In genomic region chr6:31156647-31157046, GRCh38 we compare ENCODE assay signal across 12 cellular contexts. TPM values are rescaled to one million over a fixed set of nuclear protein-coding genes. Genes with fewer than 3 reads are reported as not detected.
DNase-seq lines count a peak whose midpoint lies in the region; ATAC-seq and TF ChIP-seq lines count a peak whose summit lies in the region.
"Had no signal": no experiment of that assay in that cellular context is flagged by ENCODE, and none has a peak within 500 bp of the region (broad histone marks: within the 10 kb centered on the region; RNA-seq: fewer than 3 reads in every experiment).

No MANE protein-coding gene starts in this region.

- no peak for DNase-seq in activated CD8-positive, alpha-beta memory T cell treated with anti-CD3 and anti-CD28 coated beads, Interleukin-2, amount 10 ng/mL, durations not matched to agents 7 days and 5 days
- no peak for DNase-seq in activated CD8-positive, alpha-beta memory T cell treated with anti-CD3 and anti-CD28 coated beads, Interleukin-2, amount 50 U/mL, for 48 hours
- DNase-seq in activated T-helper 2 cell treated with anti-CD3 and anti-CD28 coated beads, Interferon-gamma antibody, Interleukin-2, Interleukin-4, amounts not matched to agents 10 μg/mL and 5 μg/mL and 100 μg/mL, durations not matched to agents 14 hours and 24 hours and 36 hours (ENCODE audit: low spot score), result no peak
- DNase-seq in nephron progenitor cell (no peak), NCI-H526 (lab: John Stamatoyannopoulos, UW) (no peak), NCI-H1417 treated with DMSO at 0.1 percent for 48 hours (lab: John Stamatoyannopoulos, UW) (no peak)
- DNase-seq: pancreas had no signal

- no peak for ATAC-seq in activated CD8-positive, alpha-beta memory T cell treated with anti-CD3 and anti-CD28 coated beads, Interleukin-2, amount 10 ng/mL, durations not matched to agents 7 days and 5 days
- no peak for ATAC-seq in GM18873 (IDR thresholded peaks at IDR 0.05; ENCODE audit: low FRiP score, unreplicated experiment)
- ATAC-seq: pancreas had no signal

- H3K9me3 ChIP-seq in KOPT-K1 (ENCODE audit: insufficient read depth, low read length, poor library complexity, severe bottlenecking), result no peaks in the 10 kb centered on the region
- H3K9me3 ChIP-seq: pancreas, suprapubic skin had no signal

- intact Hi-C loops in activated T-helper 2 cell treated with anti-CD3 and anti-CD28 coated beads, Interferon-gamma antibody, Interleukin-2, Interleukin-4, amounts not matched to agents 10 μg/mL and 5 μg/mL and 100 μg/mL, durations not matched to agents 14 hours and 24 hours and 36 hours (cut with micrococcal nuclease), result no loop called here

- peaks cover 53% of the 10 kb centered on the region for H3K36me3 ChIP-seq in KOPT-K1 (ENCODE audit: insufficient read depth, low read length)
- H3K36me3 ChIP-seq: pancreas had no signal

- H3K4me1 Mint-ChIP-seq in activated CD8-positive, alpha-beta memory T cell treated with anti-CD3 and anti-CD28 coated beads, Interleukin-2, amount 10 ng/mL, durations not matched to agents 7 days and 5 days, result peaks cover 30% of the 10 kb centered on the region
- H3K4me1 Mint-ChIP-seq in activated T-helper 2 cell treated with anti-CD3 and anti-CD28 coated beads, Interferon-gamma antibody, Interleukin-2, Interleukin-4, amounts not matched to agents 10 μg/mL and 5 μg/mL and 100 μg/mL, durations not matched to agents 14 hours and 24 hours and 36 hours (ENCODE audit: low read depth), result peaks cover 24% of the 10 kb centered on the region
- H3K4me1 Mint-ChIP-seq in nephron progenitor cell, result peaks cover 69% of the 10 kb centered on the region

- H3K9me3 Mint-ChIP-seq in activated CD8-positive, alpha-beta memory T cell treated with anti-CD3 and anti-CD28 coated beads, Interleukin-2, amount 10 ng/mL, durations not matched to agents 7 days and 5 days (ENCODE audit: low read depth), result no peaks in the 10 kb centered on the region
- no peaks in the 10 kb centered on the region for H3K9me3 Mint-ChIP-seq in activated T-helper 2 cell treated with anti-CD3 and anti-CD28 coated beads, Interferon-gamma antibody, Interleukin-2, Interleukin-4, amounts not matched to agents 10 μg/mL and 5 μg/mL and 100 μg/mL, durations not matched to agents 14 hours and 24 hours and 36 hours
- no peaks in the 10 kb centered on the region for H3K9me3 Mint-ChIP-seq in nephron progenitor cell
- H3K9me3 Mint-ChIP-seq: memory B cell had no signal

- CTCF ChIA-PET in activated CD8-positive, alpha-beta memory T cell treated with anti-CD3 and anti-CD28 coated beads, Interleukin-2, amount 10 ng/mL, durations not matched to agents 7 days and 5 days (lab: Charles Lee), result interaction anchor here (1.0 kb wide), 1 partner anchor 36 kb away, joined by 3 read pairs; no protein-coding TSS in a partner anchor

- peak overlapping the region; percentile 88 for H3K27ac ChIP-seq in KOPT-K1 (ENCODE audit: low read depth, low read length, poor library complexity, severe bottlenecking)
- H3K27ac ChIP-seq: pancreas, suprapubic skin had no signal

- H3K4me3 Mint-ChIP-seq in activated CD8-positive, alpha-beta memory T cell treated with anti-CD3 and anti-CD28 coated beads, Interleukin-2, amount 10 ng/mL, durations not matched to agents 7 days and 5 days, result peak overlapping the region; percentile 99
- H3K4me3 Mint-ChIP-seq in activated T-helper 2 cell treated with anti-CD3 and anti-CD28 coated beads, Interferon-gamma antibody, Interleukin-2, Interleukin-4, amounts not matched to agents 10 μg/mL and 5 μg/mL and 100 μg/mL, durations not matched to agents 14 hours and 24 hours and 36 hours (ENCODE audit: low read depth), result peak overlapping the region; percentile 92
- peak overlapping the region; percentile 96 for H3K4me3 Mint-ChIP-seq in nephron progenitor cell

- no peaks in the 10 kb centered on the region for H3K27me3 Mint-ChIP-seq in activated CD8-positive, alpha-beta memory T cell treated with anti-CD3 and anti-CD28 coated beads, Interleukin-2, amount 10 ng/mL, durations not matched to agents 7 days and 5 days
- no peaks in the 10 kb centered on the region for H3K27me3 Mint-ChIP-seq in activated T-helper 2 cell treated with anti-CD3 and anti-CD28 coated beads, Interferon-gamma antibody, Interleukin-2, Interleukin-4, amounts not matched to agents 10 μg/mL and 5 μg/mL and 100 μg/mL, durations not matched to agents 14 hours and 24 hours and 36 hours (ENCODE audit: low read depth)
- peaks cover 4% of the 10 kb centered on the region for H3K27me3 Mint-ChIP-seq in nephron progenitor cell (ENCODE audit: low read depth, poor library complexity)
- H3K27me3 Mint-ChIP-seq: memory B cell had no signal

- TF ChIP-seq CTCF in nephron progenitor cell (IDR thresholded peaks at IDR 0.05), result no peak

- peaks cover 32% of the 10 kb centered on the region for H3K36me3 Mint-ChIP-seq in activated CD8-positive, alpha-beta memory T cell treated with anti-CD3 and anti-CD28 coated beads, Interleukin-2, amount 10 ng/mL, durations not matched to agents 7 days and 5 days
- peaks cover 48% of the 10 kb centered on the region for H3K36me3 Mint-ChIP-seq in activated T-helper 2 cell treated with anti-CD3 and anti-CD28 coated beads, Interferon-gamma antibody, Interleukin-2, Interleukin-4, amounts not matched to agents 10 μg/mL and 5 μg/mL and 100 μg/mL, durations not matched to agents 14 hours and 24 hours and 36 hours (ENCODE audit: low read depth)
- H3K36me3 Mint-ChIP-seq in nephron progenitor cell (ENCODE audit: low read depth), result peaks cover 26% of the 10 kb centered on the region

- no peak overlapping the region for H3K27ac Mint-ChIP-seq in activated CD8-positive, alpha-beta memory T cell treated with anti-CD3 and anti-CD28 coated beads, Interleukin-2, amount 10 ng/mL, durations not matched to agents 7 days and 5 days
- H3K27ac Mint-ChIP-seq in activated T-helper 2 cell treated with anti-CD3 and anti-CD28 coated beads, Interferon-gamma antibody, Interleukin-2, Interleukin-4, amounts not matched to agents 10 μg/mL and 5 μg/mL and 100 μg/mL, durations not matched to agents 14 hours and 24 hours and 36 hours, result no peak overlapping the region
- H3K27ac Mint-ChIP-seq in nephron progenitor cell, result peak overlapping the region; percentile 39
- H3K27ac Mint-ChIP-seq: memory B cell had no signal

RNA-seq across cellular contexts. Expression of gene CCHCR1, which starts 1.0 kb away (rescaled TPM):
- total RNA-seq in activated CD8-positive, alpha-beta memory T cell treated with anti-CD3 and anti-CD28 coated beads, Interleukin-2, amount 10 ng/mL, durations not matched to agents 7 days and 5 days, result 10 to 100 TPM; 48.3 to 57.9 TPM
- 50.5 and 53.1 TPM in 2 replicates for total RNA-seq in activated T-helper 2 cell treated with anti-CD3 and anti-CD28 coated beads, Interferon-gamma antibody, Interleukin-2, Interleukin-4, amounts not matched to agents 10 μg/mL and 5 μg/mL and 100 μg/mL, durations not matched to agents 14 hours and 24 hours and 36 hours

RNA-seq across cellular contexts. Expression of gene TCF19, which starts 1.7 kb away (rescaled TPM):
- 100 to 1,000 TPM; 100 to 106 TPM for total RNA-seq in activated CD8-positive, alpha-beta memory T cell treated with anti-CD3 and anti-CD28 coated beads, Interleukin-2, amount 10 ng/mL, durations not matched to agents 7 days and 5 days
- 81.5 and 82.0 TPM in 2 replicates for total RNA-seq in activated T-helper 2 cell treated with anti-CD3 and anti-CD28 coated beads, Interferon-gamma antibody, Interleukin-2, Interleukin-4, amounts not matched to agents 10 μg/mL and 5 μg/mL and 100 μg/mL, durations not matched to agents 14 hours and 24 hours and 36 hours

RNA-seq across cellular contexts. Expression of gene POU5F1, which starts 13.8 kb away (rescaled TPM):
- not detected for total RNA-seq in activated CD8-positive, alpha-beta memory T cell treated with anti-CD3 and anti-CD28 coated beads, Interleukin-2, amount 10 ng/mL, durations not matched to agents 7 days and 5 days
- total RNA-seq in activated T-helper 2 cell treated with anti-CD3 and anti-CD28 coated beads, Interferon-gamma antibody, Interleukin-2, Interleukin-4, amounts not matched to agents 10 μg/mL and 5 μg/mL and 100 μg/mL, durations not matched to agents 14 hours and 24 hours and 36 hours, result not detected in 2 replicates

RNA-seq across cellular contexts. Expression of gene PSORS1C2, which starts 17.8 kb away (rescaled TPM):
- total RNA-seq in activated CD8-positive, alpha-beta memory T cell treated with anti-CD3 and anti-CD28 coated beads, Interleukin-2, amount 10 ng/mL, durations not matched to agents 7 days and 5 days, result not detected
- total RNA-seq in activated T-helper 2 cell treated with anti-CD3 and anti-CD28 coated beads, Interferon-gamma antibody, Interleukin-2, Interleukin-4, amounts not matched to agents 10 μg/mL and 5 μg/mL and 100 μg/mL, durations not matched to agents 14 hours and 24 hours and 36 hours, result not detected in 2 replicates
- total RNA-seq: HT-29, pancreas had no signal

RNA-seq across cellular contexts. Expression of gene CDSN, which starts 36.4 kb away (rescaled TPM):
- not detected for total RNA-seq in activated CD8-positive, alpha-beta memory T cell treated with anti-CD3 and anti-CD28 coated beads, Interleukin-2, amount 10 ng/mL, durations not matched to agents 7 days and 5 days
- total RNA-seq in activated T-helper 2 cell treated with anti-CD3 and anti-CD28 coated beads, Interferon-gamma antibody, Interleukin-2, Interleukin-4, amounts not matched to agents 10 μg/mL and 5 μg/mL and 100 μg/mL, durations not matched to agents 14 hours and 24 hours and 36 hours, result not detected in 2 replicates
